In genomic region chr18:11050966-11051365, GRCh38 we compare ENCODE assay signal across 30 cellular contexts.
"Had no signal": no experiment of that assay in that cellular context is flagged by ENCODE, and none has a peak within 500 bp of the region (broad histone marks: within the 10 kb centered on the region; RNA-seq: fewer than 3 reads in every experiment).

No MANE protein-coding gene starts in this region.

- DNase-seq: activated B cell treated with CpG ODN at 0.5 μM for 24 hours; activated CD4-positive, alpha-beta T cell treated with anti-CD3 and anti-CD28 coated beads for 1 hour; activated CD4-positive, alpha-beta T cell treated with anti-CD3 and anti-CD28 coated beads, Interleukin-2, amount 50 U/mL, for 48 hours; activated CD8-positive, alpha-beta memory T cell treated with anti-CD3 and anti-CD28 coated beads, Interleukin-2, amount 10 ng/mL, durations not matched to agents 7 days and 5 days; activated effector memory CD4-positive, alpha-beta T cell treated with anti-CD3 and anti-CD28 coated beads, Interleukin-2, amount 50 U/mL, for 16 hours; activated naive CD4-positive, alpha-beta T cell treated with Interleukin-2 at 50 U/mL for 16 hours; activated naive CD8-positive, alpha-beta T cell treated with anti-CD3 and anti-CD28 coated beads, Interleukin-2, amount 50 U/mL, for 24 hours; activated T-cell treated with anti-CD3 and anti-CD28 coated beads, Interleukin-2, amount 50 U/mL, for 4 hours; amniotic stem cell; body of pancreas; Kasumi-1; NCI-H1048; NCI-H146; NCI-H187 treated with DMSO at 0.1 percent for 48 hours; NCI-H510A treated with DMSO at 0.1 percent for 48 hours; NCI-H69; NK-92 treated with Interleukin-12 subunit alpha and Interleukin-12 subunit beta, amount 100 ng/mL, for 24 hours; Peyer's patch; Right ventricle myocardium superior; SJCRH30; T-cell; T-helper 2 cell; T1000 had no signal

- ATAC-seq: activated CD8-positive, alpha-beta memory T cell treated with anti-CD3 and anti-CD28 coated beads, Interleukin-2, amount 10 ng/mL, durations not matched to agents 7 days and 5 days; activated naive CD4-positive, alpha-beta T cell treated with anti-CD3 and anti-CD28 coated beads, Interleukin-2, amount 50 U/mL, for 72 hours; activated naive CD8-positive, alpha-beta T cell treated with anti-CD3 and anti-CD28 coated beads, Interleukin-2, amount 50 U/mL, for 24 hours; activated T-cell treated with anti-CD3 and anti-CD28 coated beads, Interleukin-2, amount 50 U/mL, for 4 hours; body of pancreas; K562; T-cell had no signal

- H3K27ac ChIP-seq: ascending aorta, body of pancreas, Peyer's patch, RWPE1, SJCRH30 had no signal

- H3K27me3 Mint-ChIP-seq: activated B cell treated with CpG ODN at 0.5 μM for 24 hours; activated CD4-positive, alpha-beta T cell treated with anti-CD3 and anti-CD28 coated beads, Interleukin-2, amount 10 ng/mL, durations not matched to agents 24 days and 14 days; activated CD8-positive, alpha-beta memory T cell treated with anti-CD3 and anti-CD28 coated beads, Interleukin-2, amount 10 ng/mL, durations not matched to agents 7 days and 5 days; activated naive CD8-positive, alpha-beta T cell treated with anti-CD3 and anti-CD28 coated beads, Interleukin-2, amount 50 U/mL, for 24 hours had no signal

- H3K27ac Mint-ChIP-seq: activated B cell treated with CpG ODN at 0.5 μM for 24 hours; activated CD4-positive, alpha-beta T cell treated with anti-CD3 and anti-CD28 coated beads, Interleukin-2, amount 10 ng/mL, durations not matched to agents 24 days and 14 days; activated CD8-positive, alpha-beta memory T cell treated with anti-CD3 and anti-CD28 coated beads, Interleukin-2, amount 10 ng/mL, durations not matched to agents 7 days and 5 days; activated naive CD4-positive, alpha-beta T cell treated with anti-CD3 and anti-CD28 coated beads, Interleukin-2, amount 50 U/mL, for 72 hours; activated naive CD8-positive, alpha-beta T cell treated with anti-CD3 and anti-CD28 coated beads, Interleukin-2, amount 50 U/mL, for 24 hours; T-cell had no signal

- H3K36me3 Mint-ChIP-seq: activated CD8-positive, alpha-beta memory T cell treated with anti-CD3 and anti-CD28 coated beads, Interleukin-2, amount 10 ng/mL, durations not matched to agents 7 days and 5 days; activated naive CD4-positive, alpha-beta T cell treated with anti-CD3 and anti-CD28 coated beads, Interleukin-2, amount 50 U/mL, for 72 hours; T-cell had no signal

- H3K36me3 ChIP-seq: ascending aorta, Peyer's patch, SJCRH30 had no signal

- H3K4me1 Mint-ChIP-seq: activated B cell treated with CpG ODN at 0.5 μM for 24 hours; activated CD4-positive, alpha-beta T cell treated with anti-CD3 and anti-CD28 coated beads, Interleukin-2, amount 10 ng/mL, durations not matched to agents 24 days and 14 days; activated CD8-positive, alpha-beta memory T cell treated with anti-CD3 and anti-CD28 coated beads, Interleukin-2, amount 10 ng/mL, durations not matched to agents 7 days and 5 days; activated naive CD8-positive, alpha-beta T cell treated with anti-CD3 and anti-CD28 coated beads, Interleukin-2, amount 50 U/mL, for 24 hours; T-cell had no signal

- H3K9me3 Mint-ChIP-seq: activated B cell treated with CpG ODN at 0.5 μM for 24 hours; activated CD4-positive, alpha-beta T cell treated with anti-CD3 and anti-CD28 coated beads, Interleukin-2, amount 10 ng/mL, durations not matched to agents 24 days and 14 days; activated naive CD4-positive, alpha-beta T cell treated with anti-CD3 and anti-CD28 coated beads, Interleukin-2, amount 50 U/mL, for 72 hours; activated naive CD8-positive, alpha-beta T cell treated with anti-CD3 and anti-CD28 coated beads, Interleukin-2, amount 50 U/mL, for 24 hours; activated T-cell treated with anti-CD3 and anti-CD28 coated beads, Interleukin-2, amount 50 U/mL, for 4 hours; T-cell had no signal

- H3K4me1 ChIP-seq: ascending aorta, body of pancreas, Peyer's patch, SJCRH30 had no signal

- H3K4me3 ChIP-seq: ascending aorta, body of pancreas, K562, Peyer's patch, SJCRH30 had no signal

- FAIRE-seq: bronchial epithelial cell, K562, TTC549 had no signal

- H3K9me3 ChIP-seq: ascending aorta, body of pancreas, Peyer's patch, SJCRH30 had no signal

- H3K27me3 ChIP-seq: ascending aorta, body of pancreas, Peyer's patch, SJCRH30 had no signal

- H3K4me3 Mint-ChIP-seq: activated B cell treated with CpG ODN at 0.5 μM for 24 hours; activated CD4-positive, alpha-beta T cell treated with anti-CD3 and anti-CD28 coated beads, Interleukin-2, amount 10 ng/mL, durations not matched to agents 24 days and 14 days; activated CD8-positive, alpha-beta memory T cell treated with anti-CD3 and anti-CD28 coated beads, Interleukin-2, amount 10 ng/mL, durations not matched to agents 7 days and 5 days; activated naive CD8-positive, alpha-beta T cell treated with anti-CD3 and anti-CD28 coated beads, Interleukin-2, amount 50 U/mL, for 24 hours; activated T-cell treated with anti-CD3 and anti-CD28 coated beads, Interleukin-2, amount 50 U/mL, for 4 hours; T-cell had no signal
